Comparison of ENCODE assay signal across 1 cellular context in genomic region chr1:39575191-39576015, GRCh38.
TF ChIP-seq lines count a peak whose summit lies in the region.

No MANE protein-coding gene starts in this region.

TF ChIP-seq in HepG2, 621 proteins besides CTCF, POLR2A, EP300 and RAD21 (continued from another document):
- TF ChIP-seq, protein P1, sequence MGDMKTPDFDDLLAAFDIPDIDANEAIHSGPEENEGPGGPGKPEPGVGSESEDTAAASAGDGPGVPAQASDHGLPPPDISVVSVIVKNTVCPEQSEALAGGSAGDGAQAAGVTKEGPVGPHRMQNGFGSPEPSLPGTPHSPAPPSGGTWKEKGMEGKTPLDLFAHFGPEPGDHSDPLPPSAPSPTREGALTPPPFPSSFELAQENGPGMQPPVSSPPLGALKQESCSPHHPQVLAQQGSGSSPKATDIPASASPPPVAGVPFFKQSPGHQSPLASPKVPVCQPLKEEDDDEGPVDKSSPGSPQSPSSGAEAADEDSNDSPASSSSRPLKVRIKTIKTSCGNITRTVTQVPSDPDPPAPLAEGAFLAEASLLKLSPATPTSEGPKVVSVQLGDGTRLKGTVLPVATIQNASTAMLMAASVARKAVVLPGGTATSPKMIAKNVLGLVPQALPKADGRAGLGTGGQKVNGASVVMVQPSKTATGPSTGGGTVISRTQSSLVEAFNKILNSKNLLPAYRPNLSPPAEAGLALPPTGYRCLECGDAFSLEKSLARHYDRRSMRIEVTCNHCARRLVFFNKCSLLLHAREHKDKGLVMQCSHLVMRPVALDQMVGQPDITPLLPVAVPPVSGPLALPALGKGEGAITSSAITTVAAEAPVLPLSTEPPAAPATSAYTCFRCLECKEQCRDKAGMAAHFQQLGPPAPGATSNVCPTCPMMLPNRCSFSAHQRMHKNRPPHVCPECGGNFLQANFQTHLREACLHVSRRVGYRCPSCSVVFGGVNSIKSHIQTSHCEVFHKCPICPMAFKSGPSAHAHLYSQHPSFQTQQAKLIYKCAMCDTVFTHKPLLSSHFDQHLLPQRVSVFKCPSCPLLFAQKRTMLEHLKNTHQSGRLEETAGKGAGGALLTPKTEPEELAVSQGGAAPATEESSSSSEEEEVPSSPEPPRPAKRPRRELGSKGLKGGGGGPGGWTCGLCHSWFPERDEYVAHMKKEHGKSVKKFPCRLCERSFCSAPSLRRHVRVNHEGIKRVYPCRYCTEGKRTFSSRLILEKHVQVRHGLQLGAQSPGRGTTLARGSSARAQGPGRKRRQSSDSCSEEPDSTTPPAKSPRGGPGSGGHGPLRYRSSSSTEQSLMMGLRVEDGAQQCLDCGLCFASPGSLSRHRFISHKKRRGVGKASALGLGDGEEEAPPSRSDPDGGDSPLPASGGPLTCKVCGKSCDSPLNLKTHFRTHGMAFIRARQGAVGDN (CRISPR knock-in tag; IDR thresholded peaks at IDR 0.05) = peak; percentile 70
- no peak for TF ChIP-seq THAP9 (CRISPR knock-in tag; IDR thresholded peaks at IDR 0.05; ENCODE audit: borderline replicate concordance)
- peak; percentile 36; the same call in 1 of the 2 replicates for TF ChIP-seq SALL1 (CRISPR knock-in tag; IDR thresholded peaks at IDR 0.05)
- TF ChIP-seq FOSL1 (CRISPR knock-in tag; IDR thresholded peaks at IDR 0.05; ENCODE audit: borderline replicate concordance) = no peak
- no peak for TF ChIP-seq ZNF329 (CRISPR knock-in tag; IDR thresholded peaks at IDR 0.05; ENCODE audit: low read depth)
- no peak for TF ChIP-seq ZNF251 (CRISPR knock-in tag; IDR thresholded peaks at IDR 0.05)
- no peak for TF ChIP-seq MTF1 (CRISPR knock-in tag; IDR thresholded peaks at IDR 0.05)
- TF ChIP-seq, protein P2, sequence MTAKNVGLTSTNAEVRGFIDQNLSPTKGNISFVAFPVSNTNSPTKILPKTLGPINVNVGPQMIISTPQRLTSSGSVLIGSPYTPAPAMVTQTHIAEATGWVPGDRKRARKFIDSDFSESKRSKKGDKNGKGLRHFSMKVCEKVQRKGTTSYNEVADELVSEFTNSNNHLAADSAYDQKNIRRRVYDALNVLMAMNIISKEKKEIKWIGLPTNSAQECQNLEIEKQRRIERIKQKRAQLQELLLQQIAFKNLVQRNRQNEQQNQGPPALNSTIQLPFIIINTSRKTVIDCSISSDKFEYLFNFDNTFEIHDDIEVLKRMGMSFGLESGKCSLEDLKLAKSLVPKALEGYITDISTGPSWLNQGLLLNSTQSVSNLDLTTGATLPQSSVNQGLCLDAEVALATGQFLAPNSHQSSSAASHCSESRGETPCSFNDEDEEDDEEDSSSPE (CRISPR knock-in tag; IDR thresholded peaks at IDR 0.05) = 0 out of 2 replicates have a peak, but pooled peaks have one; percentile 24
- TF ChIP-seq ZNF83 (CRISPR knock-in tag; IDR thresholded peaks at IDR 0.05; ENCODE audit: borderline replicate concordance) = 0 out of 2 replicates have a peak, but pooled peaks have one; percentile 26
- TF ChIP-seq SMAD1 (CRISPR knock-in tag; IDR thresholded peaks at IDR 0.05; ENCODE audit: borderline replicate concordance, low read depth) = no peak
- TF ChIP-seq ZNF841 (CRISPR knock-in tag; IDR thresholded peaks at IDR 0.05; ENCODE audit: borderline replicate concordance) = no peak
- no peak for TF ChIP-seq ZNF282 (IDR thresholded peaks at IDR 0.05; ENCODE audit: partially characterized antibody)
- TF ChIP-seq BCL3 (CRISPR knock-in tag; IDR thresholded peaks at IDR 0.05) = no peak
- TF ChIP-seq MLXIP (CRISPR knock-in tag; IDR thresholded peaks at IDR 0.05; ENCODE audit: borderline replicate concordance) = no peak
- TF ChIP-seq ZNF44 (CRISPR knock-in tag; IDR thresholded peaks at IDR 0.05) = no peak
- no peak for TF ChIP-seq HBP1 (CRISPR knock-in tag; IDR thresholded peaks at IDR 0.05; ENCODE audit: low read depth)
- TF ChIP-seq TAF1 (CRISPR knock-in tag; IDR thresholded peaks at IDR 0.05) = peak; percentile 35; the same call in 1 of the 2 replicates
- TF ChIP-seq PHB2 (IDR thresholded peaks at IDR 0.05; ENCODE audit: partially characterized antibody) = no peak
- no peak for TF ChIP-seq ZNF34 (CRISPR knock-in tag; IDR thresholded peaks at IDR 0.05; ENCODE audit: borderline replicate concordance)
- TF ChIP-seq KDM5A (IDR thresholded peaks at IDR 0.05; ENCODE audit: borderline replicate concordance, low read length) = no peak; the same call in 1 of the 2 replicates
- TF ChIP-seq PTBP1 (IDR thresholded peaks at IDR 0.05; ENCODE audit: low read depth, low read length, poor library complexity, severe bottlenecking) = no peak
- TF ChIP-seq, protein P3, sequence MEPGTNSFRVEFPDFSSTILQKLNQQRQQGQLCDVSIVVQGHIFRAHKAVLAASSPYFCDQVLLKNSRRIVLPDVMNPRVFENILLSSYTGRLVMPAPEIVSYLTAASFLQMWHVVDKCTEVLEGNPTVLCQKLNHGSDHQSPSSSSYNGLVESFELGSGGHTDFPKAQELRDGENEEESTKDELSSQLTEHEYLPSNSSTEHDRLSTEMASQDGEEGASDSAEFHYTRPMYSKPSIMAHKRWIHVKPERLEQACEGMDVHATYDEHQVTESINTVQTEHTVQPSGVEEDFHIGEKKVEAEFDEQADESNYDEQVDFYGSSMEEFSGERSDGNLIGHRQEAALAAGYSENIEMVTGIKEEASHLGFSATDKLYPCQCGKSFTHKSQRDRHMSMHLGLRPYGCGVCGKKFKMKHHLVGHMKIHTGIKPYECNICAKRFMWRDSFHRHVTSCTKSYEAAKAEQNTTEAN (CRISPR knock-in tag; conservative IDR thresholded peaks at IDR 0.05) = no peak
- no peak for TF ChIP-seq ZNF430 (CRISPR knock-in tag; IDR thresholded peaks at IDR 0.05)
- no peak for TF ChIP-seq ZNF788 (CRISPR knock-in tag; IDR thresholded peaks at IDR 0.05; ENCODE audit: borderline replicate concordance)
- TF ChIP-seq RFX5 (IDR thresholded peaks at IDR 0.05; ENCODE audit: low read depth, low read length) = no peak
